ENCODE assay signal across 16 cellular contexts in the genomic region with DNA sequence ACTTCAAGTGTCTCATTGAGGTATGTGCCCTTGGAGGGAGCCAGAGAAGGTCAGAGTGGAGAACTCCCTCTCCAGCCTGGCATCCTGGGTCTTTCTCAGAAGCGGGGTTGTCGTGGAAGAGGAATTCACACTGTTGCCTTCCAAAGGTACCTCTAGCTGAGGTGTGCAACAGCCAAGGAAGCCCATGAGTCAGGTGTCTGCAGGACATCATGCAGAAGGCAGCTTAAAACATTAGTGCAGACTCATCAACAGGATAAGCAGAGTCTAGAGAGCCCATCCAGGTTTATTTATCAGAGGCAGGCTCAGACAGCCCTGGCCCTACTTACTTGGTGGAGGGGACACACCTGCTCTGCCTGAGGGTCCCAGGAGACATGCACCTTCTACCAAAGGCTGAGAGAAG.
DNase-seq lines count a peak whose midpoint lies in the region; ATAC-seq and TF ChIP-seq lines count a peak whose summit lies in the region.
"Had no signal": no experiment of that assay in that cellular context is flagged by ENCODE, and none has a peak within 500 bp of the region (broad histone marks: within the 10 kb centered on the region; RNA-seq: fewer than 3 reads in every experiment).

No MANE protein-coding gene starts in this region.

- no peak overlapping the region for H2AK5ac ChIP-seq in trophoblast cell (ENCODE audit: low read length)

- no peak overlapping the region for H3K4me2 ChIP-seq in trophoblast cell (ENCODE audit: low read length)
- H3K4me2 ChIP-seq: BLaER1 had no signal

- H3K18ac ChIP-seq in trophoblast cell (ENCODE audit: low read length): no peak overlapping the region

- H4K12ac ChIP-seq in trophoblast cell (ENCODE audit: low read depth, low read length): no peak overlapping the region

- WGBS in trophoblast cell (ENCODE audit: extremely low coverage, insufficient coverage, insufficient read length): no CpG with 5 or more reads among the region's 2 CpGs
- WGBS in upper lobe of left lung, 2 donors: 95 to 97% methylated on average over 2 of the region's 2 CpGs

- no peak for TF ChIP-seq POLR2A in upper lobe of left lung (IDR thresholded peaks at IDR 0.05)

- CTCF ChIA-PET in GM10248 (lab: Yijun Ruan, JAX): no interaction called here

- H3K4ac ChIP-seq in trophoblast cell (ENCODE audit: low read depth, low read length): no peak overlapping the region

- peaks cover 44% of the 10 kb centered on the region for H3K79me1 ChIP-seq in trophoblast cell (ENCODE audit: low read length)

- TF ChIP-seq CTCF in RWPE2 (IDR thresholded peaks at IDR 0.05; ENCODE audit: poor library complexity, severe bottlenecking): no peak
- no peak for TF ChIP-seq CTCF in epithelial cell of esophagus (IDR thresholded peaks at IDR 0.05; ENCODE audit: insufficient read depth, low read depth, low read length, missing control alignments)
- TF ChIP-seq CTCF in upper lobe of left lung (IDR thresholded peaks at IDR 0.05): no peak
- TF ChIP-seq CTCF in GM10248 (IDR thresholded peaks at IDR 0.05; ENCODE audit: control extremely low read depth, extremely low read depth, low read depth, missing control alignments): no peak

- peaks cover 3% of the 10 kb centered on the region for H3K79me2 ChIP-seq in trophoblast cell (ENCODE audit: control insufficient read depth, insufficient read depth, low read length, poor library complexity)

- H3K9me3 ChIP-seq in RWPE2 (ENCODE audit: severe bottlenecking) (no peaks in the 10 kb centered on the region), trophoblast cell (ENCODE audit: insufficient read depth, low read depth, low read length) (no peaks in the 10 kb centered on the region), upper lobe of left lung (no peaks in the 10 kb centered on the region)
- H3K9me3 ChIP-seq: BLaER1 had no signal

- H4K91ac ChIP-seq in trophoblast cell (ENCODE audit: low read depth, low read length): peak overlapping the region; percentile 89

- no peak overlapping the region for H3K9ac ChIP-seq in trophoblast cell (ENCODE audit: low read length)
- H3K9ac ChIP-seq: BLaER1 had no signal

- H4K8ac ChIP-seq in trophoblast cell (ENCODE audit: low read depth, low read length): no peak overlapping the region

- peak overlapping the region; percentile 61 for H2BK12ac ChIP-seq in trophoblast cell (ENCODE audit: low read length)

- no peak overlapping the region for H3K23ac ChIP-seq in trophoblast cell (ENCODE audit: low read length)

- DNase-seq in RWPE2 (ENCODE audit: low spot score): no peak
- DNase-seq in epithelial cell of esophagus (ENCODE audit: low read depth): peak; percentile 55
- no peak for DNase-seq in trophoblast cell
- no peak for DNase-seq in NCI-H226
- DNase-seq in upper lobe of left lung: no peak
- DNase-seq in GM10248 (ENCODE audit: extremely low spot score): no peak
- no peak for DNase-seq in anterior cingulate cortex (lab: John Stamatoyannopoulos, UW)
- DNase-seq: 8988T; CD4-positive, alpha-beta memory T cell; DMS79 treated with DMSO at 0.1 percent for 48 hours; GF-D8; GOT3; H9 had no signal

- H3K4me1 ChIP-seq in RWPE2 (ENCODE audit: insufficient read depth, poor library complexity, severe bottlenecking) (no peaks in the 10 kb centered on the region), trophoblast cell (ENCODE audit: control insufficient read depth in 1 of 2, insufficient read depth in 2 of 2, low read length in 2 of 2) (peaks cover 19 to 28% of the 10 kb centered on the region in 2 experiments), upper lobe of left lung (no peaks in the 10 kb centered on the region)
- H3K4me1 ChIP-seq: BLaER1 had no signal

- no peak overlapping the region for H2AFZ ChIP-seq in trophoblast cell (ENCODE audit: insufficient read depth, low read length, poor library complexity)

- peak overlapping the region; percentile 28 for H2BK5ac ChIP-seq in trophoblast cell (ENCODE audit: low read depth, low read length, poor library complexity)

- H3K14ac ChIP-seq in trophoblast cell (ENCODE audit: low read length): peak overlapping the region; percentile 72

- TF ChIP-seq EP300 in upper lobe of left lung (IDR thresholded peaks at IDR 0.05): no peak

- H3K27me3 ChIP-seq in RWPE2 (ENCODE audit: insufficient read depth, poor library complexity, severe bottlenecking) (no peaks in the 10 kb centered on the region), trophoblast cell (ENCODE audit: insufficient read depth, low read length) (no peaks in the 10 kb centered on the region), upper lobe of left lung (no peaks in the 10 kb centered on the region)
- H3K27me3 ChIP-seq: BLaER1 had no signal

- H3K4me3 ChIP-seq in RWPE2 (ENCODE audit: severe bottlenecking): no peak overlapping the region
- H3K4me3 ChIP-seq in epithelial cell of esophagus (ENCODE audit: low read length): no peak overlapping the region
- no peak overlapping the region for H3K4me3 ChIP-seq in trophoblast cell (ENCODE audit: low read depth, low read length)
- H3K4me3 ChIP-seq in upper lobe of left lung: no peak overlapping the region
- H3K4me3 ChIP-seq: BLaER1, GM12878 had no signal

- H2BK120ac ChIP-seq in trophoblast cell (ENCODE audit: insufficient read depth, low read length, poor library complexity): peak overlapping the region; percentile 77

- POLR2A ChIA-PET in GM10248 (lab: Yijun Ruan, JAX): no interaction called here

- H3K27ac ChIP-seq in RWPE2 (ENCODE audit: poor library complexity, severe bottlenecking) (no peak overlapping the region), trophoblast cell (ENCODE audit: low read depth, low read length) (peak overlapping the region; percentile 63), upper lobe of left lung (no peak overlapping the region)
- H3K27ac ChIP-seq: BLaER1 had no signal

- ATAC-seq in RWPE2 (ENCODE audit: low read depth) (peak; percentile 51), upper lobe of left lung (ENCODE audit: low FRiP score in 2 of 2) (no peak)
- ATAC-seq: GM12878, HepG2 had no signal

- no peaks in the 10 kb centered on the region for H3K36me3 ChIP-seq in RWPE2 (ENCODE audit: low read depth)
- H3K36me3 ChIP-seq in trophoblast cell (ENCODE audit: control insufficient read depth in 1 of 2, insufficient read depth in 2 of 2, low read length in 2 of 2): no peaks in the 10 kb centered on the region
- H3K36me3 ChIP-seq in upper lobe of left lung: no peaks in the 10 kb centered on the region
- H3K36me3 ChIP-seq: BLaER1 had no signal
